In genomic region chr6:136767583-136768307, GRCh38 we compare ENCODE assay signal across 11 cellular contexts. TPM values are rescaled to one million over a fixed set of nuclear protein-coding genes. Genes with fewer than 3 reads are reported as not detected.
A peak's percentile ranks its signal among the peaks of the same experiment; 100 is the strongest.
DNase-seq lines count a peak whose midpoint lies in the region; ATAC-seq, FAIRE-seq and TF ChIP-seq lines count a peak whose summit lies in the region.
"Had no signal": no experiment of that assay in that cellular context is flagged by ENCODE, and none has a peak within 500 bp of the region (broad histone marks: within the 10 kb centered on the region; RNA-seq: fewer than 3 reads in every experiment).

No MANE protein-coding gene starts in this region.

- intact Hi-C loops in adrenal gland (cut with DNase I): no loop called here
- intact Hi-C loops in pancreas (cut with DNase I): loop anchor here in 1 of 3 donors (10.0 kb wide), 1 partner anchor 53 kb away; no protein-coding TSS in a partner anchor

- in situ Hi-C loops in KBM-7 (cut with MboI; ENCODE audit: low pct_unique_long_range_greater_than_20kb, low sequenced_read_pairs): no loop called here

- 48 to 54% (median 52%) methylated on average over 6 of the region's 6 CpGs for WGBS in adrenal gland, 4 donors
- WGBS in pancreas, 2 donors: 46 to 52% methylated on average over 6 of the region's 6 CpGs

- FAIRE-seq in pancreas (lab: Jason Lieb, UNC): no peak

- no peak overlapping the region for H3K4me3 Mint-ChIP-seq in activated CD4-positive, alpha-beta T cell treated with anti-CD3 and anti-CD28 coated beads, Interleukin-2, amount 10 ng/mL, durations not matched to agents 7 days and 5 days

- peaks cover 15% of the 10 kb centered on the region for H3K36me3 Mint-ChIP-seq in activated CD4-positive, alpha-beta T cell treated with anti-CD3 and anti-CD28 coated beads, Interleukin-2, amount 10 ng/mL, durations not matched to agents 7 days and 5 days (ENCODE audit: low read depth)

- POLR2A ChIA-PET in activated CD4-positive, alpha-beta T cell treated with anti-CD3 and anti-CD28 coated beads, Interleukin-2, amount 10 ng/mL, durations not matched to agents 7 days and 5 days (lab: Charles Lee): interaction anchor here (0.5 kb wide), 1 partner anchor 527 kb away, joined by 3 read pairs; no protein-coding TSS in a partner anchor

- H3K4me3 ChIP-seq in adrenal gland (no peak overlapping the region), pancreas (no peak overlapping the region)
- H3K4me3 ChIP-seq: coronary artery had no signal

- no peak for DNase-seq in activated CD4-positive, alpha-beta T cell treated with anti-CD3 and anti-CD28 coated beads, Interleukin-2, amount 10 ng/mL, durations not matched to agents 7 days and 5 days
- no peak for DNase-seq in activated CD4-positive, alpha-beta T cell treated with anti-CD3 and anti-CD28 coated beads, Interleukin-2, amount 50 U/mL, for 4 hours
- peak; percentile 42 for DNase-seq in KBM-7
- no peak for DNase-seq in adrenal gland
- no peak for DNase-seq in pancreas
- DNase-seq in NCI-H187 treated with DMSO at 0.1 percent for 48 hours (lab: John Stamatoyannopoulos, UW): no peak
- DNase-seq in GM19238 (ENCODE audit: insufficient read length, low spot score): no peak
- DNase-seq: activated CD4-positive, alpha-beta T cell treated with anti-CD3 and anti-CD28 coated beads, Interleukin-2, amount 10 ng/mL, durations not matched to agents 24 days and 14 days; activated naive CD4-positive, alpha-beta T cell treated with Interleukin-2 at 50 U/mL for 16 hours had no signal

- TF ChIP-seq CTCF in adrenal gland (IDR thresholded peaks at IDR 0.05) (no peak), pancreas (IDR thresholded peaks at IDR 0.05) (no peak)

- no peaks in the 10 kb centered on the region for H3K36me3 ChIP-seq in adrenal gland (replicated peaks in 1 of 2)
- H3K36me3 ChIP-seq in pancreas: no peaks in the 10 kb centered on the region

- peaks cover 3% of the 10 kb centered on the region for H3K9me3 Mint-ChIP-seq in activated CD4-positive, alpha-beta T cell treated with anti-CD3 and anti-CD28 coated beads, Interleukin-2, amount 10 ng/mL, durations not matched to agents 7 days and 5 days
- H3K9me3 Mint-ChIP-seq: activated CD4-positive, alpha-beta T cell treated with anti-CD3 and anti-CD28 coated beads, Interleukin-2, amount 10 ng/mL, durations not matched to agents 24 days and 14 days had no signal

- CTCF ChIA-PET in activated CD4-positive, alpha-beta T cell treated with anti-CD3 and anti-CD28 coated beads, Interleukin-2, amount 10 ng/mL, durations not matched to agents 7 days and 5 days (lab: Charles Lee): no interaction called here

- H3K27me3 ChIP-seq in adrenal gland (no peaks in the 10 kb centered on the region), pancreas (no peaks in the 10 kb centered on the region)

- H3K4me1 ChIP-seq in adrenal gland (replicated peaks in 1 of 2) (peaks cover 66 to 94% of the 10 kb centered on the region in 2 donors), pancreas (peaks cover 31 to 48% (median 32%) of the 10 kb centered on the region in 3 donors)

- no peaks in the 10 kb centered on the region for H3K27me3 Mint-ChIP-seq in activated CD4-positive, alpha-beta T cell treated with anti-CD3 and anti-CD28 coated beads, Interleukin-2, amount 10 ng/mL, durations not matched to agents 7 days and 5 days
- H3K27me3 Mint-ChIP-seq: activated CD4-positive, alpha-beta T cell treated with anti-CD3 and anti-CD28 coated beads, Interleukin-2, amount 10 ng/mL, durations not matched to agents 24 days and 14 days had no signal

- H3K27ac ChIP-seq in adrenal gland (peak overlapping the region; percentile 9 to 75 (median 44)), pancreas (peak overlapping the region in 2 of 4 donors; percentile 63 to 65)
- H3K27ac ChIP-seq: coronary artery had no signal

- ATAC-seq in pancreas (peak; percentile 56 to 61 (median 58)), HG03521 (IDR thresholded peaks at IDR 0.05; ENCODE audit: unreplicated experiment) (no peak)

- no peaks in the 10 kb centered on the region for H3K9me3 ChIP-seq in adrenal gland (replicated peaks in 1 of 3)
- no peaks in the 10 kb centered on the region for H3K9me3 ChIP-seq in pancreas

- peak overlapping the region; percentile 25 for H3K27ac Mint-ChIP-seq in activated CD4-positive, alpha-beta T cell treated with anti-CD3 and anti-CD28 coated beads, Interleukin-2, amount 10 ng/mL, durations not matched to agents 7 days and 5 days
- H3K27ac Mint-ChIP-seq: activated CD4-positive, alpha-beta T cell treated with anti-CD3 and anti-CD28 coated beads, Interleukin-2, amount 10 ng/mL, durations not matched to agents 24 days and 14 days had no signal

- no peak for TF ChIP-seq POLR2A in adrenal gland (IDR thresholded peaks at IDR 0.05)

- H3K4me1 Mint-ChIP-seq in activated CD4-positive, alpha-beta T cell treated with anti-CD3 and anti-CD28 coated beads, Interleukin-2, amount 10 ng/mL, durations not matched to agents 7 days and 5 days: peaks cover 65% of the 10 kb centered on the region

RNA-seq across cellular contexts. Expression of gene MAP3K5, which starts 24.5 kb away (rescaled TPM):
- total RNA-seq in activated CD4-positive, alpha-beta T cell treated with anti-CD3 and anti-CD28 coated beads, Interleukin-2, amount 10 ng/mL, durations not matched to agents 7 days and 5 days: 10 to 100 TPM; 23.4 to 24.0 TPM
- total RNA-seq in adrenal gland: 100 to 1,000 TPM; 139 to 306 (median 247) TPM
- polyA plus RNA-seq in adrenal gland: 100 to 1,000 TPM in 1 of 3 donors, 10 to 100 TPM in 2; 41.9 to 124 (median 53.3) TPM
- 10 to 100 TPM; 15.7 to 28.6 (median 20.0) TPM for total RNA-seq in pancreas
- polyA plus RNA-seq in pancreas: 1 to 10 TPM; 6.7 to 7.0 TPM

RNA-seq across cellular contexts. Expression of gene PEX7, which starts 54.6 kb away (rescaled TPM):
- total RNA-seq in activated CD4-positive, alpha-beta T cell treated with anti-CD3 and anti-CD28 coated beads, Interleukin-2, amount 10 ng/mL, durations not matched to agents 7 days and 5 days: 1 to 10 TPM; 3.4 to 4.1 TPM
- total RNA-seq in adrenal gland: 10 to 100 TPM; 14.1 to 43.3 (median 23.8) TPM
- polyA plus RNA-seq in adrenal gland: 10 to 100 TPM in 1 of 3 donors, 1 to 10 TPM in 2; 4.8 to 27.2 (median 5.5) TPM
- total RNA-seq in pancreas: 1 to 10 TPM; 5.6 to 9.3 (median 7.4) TPM
- polyA plus RNA-seq in pancreas: 1 to 10 TPM; 3.9 to 7.4 TPM

Comparison
In these comparisons a context has a peak if more than half of its experiments do, and no peak if none do; other contexts are left out.
1. RNA of gene MAP3K5, which starts 24.5 kb away (total RNA-seq): 139 to 306 TPM in adrenal gland; 23.4 to 24.0 TPM in activated CD4-positive, alpha-beta T cell treated with anti-CD3 and anti-CD28 coated beads, Interleukin-2, amount 10 ng/mL, durations not matched to agents 7 days and 5 days and 15.7 to 28.6 TPM in pancreas; every median in the first group is over 4 times any median in the second.